10 cellular contexts compared by ENCODE assay signal in genomic region chr11:2387266-2387982, GRCh38. TPM values are rescaled to one million over a fixed set of nuclear protein-coding genes. Genes with fewer than 3 reads are reported as not detected.
DNase-seq lines count a peak whose midpoint lies in the region; ATAC-seq lines count a peak whose summit lies in the region.
"Had no signal": no experiment of that assay in that cellular context is flagged by ENCODE, and none has a peak within 500 bp of the region (broad histone marks: within the 10 kb centered on the region; RNA-seq: fewer than 3 reads in every experiment).

No MANE protein-coding gene starts in this region.

- ATAC-seq in left ventricle myocardium superior: peak; percentile 5

- peak; percentile 21 for DNase-seq in DMS 273 (lab: John Stamatoyannopoulos, UW; ENCODE audit: unreplicated experiment)
- DNase-seq in DMS 273 treated with DMSO at 0.1 percent for 48 hours (lab: John Stamatoyannopoulos, UW): no peak
- no peak for DNase-seq in T-helper 2 cell treated with Interferon-gamma antibody and Interleukin-4, amounts not matched to agents 5 μg/mL and 100 μg/mL, for 36 hours (ENCODE audit: low spot score)
- DNase-seq in left ventricle myocardium superior: no peak
- DNase-seq in activated CD4-positive, CD25-positive, alpha-beta regulatory T cell (lab: John Stamatoyannopoulos, UW): no peak
- no peak for DNase-seq in SHP77 treated with DMSO at 0.1 percent for 48 hours (lab: John Stamatoyannopoulos, UW)
- DNase-seq in stimulated activated CD4-positive, alpha-beta T cell treated with anti-CD3 and anti-CD28 coated beads, Interleukin-15, amount 100 ng/mL, for 24 hours: no peak
- DNase-seq: mammary epithelial cell, WERI-Rb-1 had no signal

- peaks cover 23% of the 10 kb centered on the region for H3K4me1 Mint-ChIP-seq in T-helper 2 cell treated with Interferon-gamma antibody and Interleukin-4, amounts not matched to agents 5 μg/mL and 100 μg/mL, for 36 hours (ENCODE audit: low read depth)
- H3K4me1 Mint-ChIP-seq in stimulated activated naive CD8-positive, alpha-beta T cell treated with anti-CD3 and anti-CD28 coated beads, Interleukin-15, Interleukin-2, amounts not matched to agents 100 ng/mL and 50 ng/mL, for 24 hours (ENCODE audit: low read depth): peaks cover 60% of the 10 kb centered on the region

- no peak overlapping the region for H3K4me3 Mint-ChIP-seq in T-helper 2 cell treated with Interferon-gamma antibody and Interleukin-4, amounts not matched to agents 5 μg/mL and 100 μg/mL, for 36 hours
- peak overlapping the region; percentile 7 for H3K4me3 Mint-ChIP-seq in stimulated activated naive CD8-positive, alpha-beta T cell treated with anti-CD3 and anti-CD28 coated beads, Interleukin-15, Interleukin-2, amounts not matched to agents 100 ng/mL and 50 ng/mL, for 24 hours

- H3K27ac Mint-ChIP-seq in T-helper 2 cell treated with Interferon-gamma antibody and Interleukin-4, amounts not matched to agents 5 μg/mL and 100 μg/mL, for 36 hours: peak overlapping the region; percentile 49
- H3K27ac Mint-ChIP-seq in stimulated activated naive CD8-positive, alpha-beta T cell treated with anti-CD3 and anti-CD28 coated beads, Interleukin-15, Interleukin-2, amounts not matched to agents 100 ng/mL and 50 ng/mL, for 24 hours: no peak overlapping the region

- no peaks in the 10 kb centered on the region for H3K9me3 Mint-ChIP-seq in T-helper 2 cell treated with Interferon-gamma antibody and Interleukin-4, amounts not matched to agents 5 μg/mL and 100 μg/mL, for 36 hours
- no peaks in the 10 kb centered on the region for H3K9me3 Mint-ChIP-seq in stimulated activated naive CD8-positive, alpha-beta T cell treated with anti-CD3 and anti-CD28 coated beads, Interleukin-15, Interleukin-2, amounts not matched to agents 100 ng/mL and 50 ng/mL, for 24 hours

- H3K27me3 Mint-ChIP-seq in T-helper 2 cell treated with Interferon-gamma antibody and Interleukin-4, amounts not matched to agents 5 μg/mL and 100 μg/mL, for 36 hours (ENCODE audit: low read depth): no peaks in the 10 kb centered on the region
- H3K27me3 Mint-ChIP-seq in stimulated activated naive CD8-positive, alpha-beta T cell treated with anti-CD3 and anti-CD28 coated beads, Interleukin-15, Interleukin-2, amounts not matched to agents 100 ng/mL and 50 ng/mL, for 24 hours: no peaks in the 10 kb centered on the region

- H3K36me3 Mint-ChIP-seq in T-helper 2 cell treated with Interferon-gamma antibody and Interleukin-4, amounts not matched to agents 5 μg/mL and 100 μg/mL, for 36 hours (ENCODE audit: low read depth): peaks cover 5% of the 10 kb centered on the region
- H3K36me3 Mint-ChIP-seq in stimulated activated naive CD8-positive, alpha-beta T cell treated with anti-CD3 and anti-CD28 coated beads, Interleukin-15, Interleukin-2, amounts not matched to agents 100 ng/mL and 50 ng/mL, for 24 hours (ENCODE audit: low read depth): no peaks in the 10 kb centered on the region

- intact Hi-C loops in left ventricle myocardium superior (cut with micrococcal nuclease): no loop called here

RNA-seq across cellular contexts. Expression of gene CD81, which starts 10.3 kb away (rescaled TPM):
- total RNA-seq in left ventricle myocardium superior: 653 TPM

RNA-seq across cellular contexts. Expression of gene TSSC4, which starts 13.1 kb away (rescaled TPM):
- total RNA-seq in left ventricle myocardium superior: 34.8 TPM

RNA-seq across cellular contexts. Expression of gene TRPM5, which starts 56.9 kb away (rescaled TPM):
- total RNA-seq in left ventricle myocardium superior: not detected
- total RNA-seq: mammary epithelial cell had no signal

RNA-seq across cellular contexts. Expression of gene KCNQ1, which starts 57.4 kb away (rescaled TPM):
- total RNA-seq in left ventricle myocardium superior: 49.7 TPM
